ENCODE assay signal across 8 cellular contexts in genomic region chr11:108222686-108223448, GRCh38. TPM values are rescaled to one million over a fixed set of nuclear protein-coding genes. Genes with fewer than 3 reads are reported as not detected.
DNase-seq lines count a peak whose midpoint lies in the region; ATAC-seq and TF ChIP-seq lines count a peak whose summit lies in the region.

ATM (plus strand) TSS chr11:108223067; CDS start chr11:108227625, 4,558 bp downstream.

- peak within 1 kb of the TSS; percentile 95 for H3K4me3 Mint-ChIP-seq in chondrocyte (ENCODE audit: unreplicated experiment)

- DNase-seq in Ammon's horn (ENCODE audit: low spot score) (peak; percentile 99), NCI-H446 treated with DMSO at 0.1 percent for 48 hours (lab: John Stamatoyannopoulos, UW) (peak; percentile 99), chondrocyte (ENCODE audit: low spot score) (peak; percentile 100), kidney glomerular epithelial cell (lab: John Stamatoyannopoulos, UW) (peak; percentile 100)
- DNase-seq in activated CD4-positive, CD25-positive, alpha-beta regulatory T cell treated with anti-CD3 and anti-CD28 coated beads, Interleukin-2, amount 50 U/mL, for 72 hours: peak; percentile 95
- peak; percentile 88 to 97 for DNase-seq in stimulated activated CD4-positive, alpha-beta T cell treated with anti-CD3 and anti-CD28 coated beads, Interleukin-1b, Interleukin-23, amount 100 ng/mL, for 1 hour (ENCODE audit: low read depth in 2 of 2)

- H3K36me3 Mint-ChIP-seq in chondrocyte (ENCODE audit: low read depth): no peaks in the 10 kb centered on the region

- H3K4me1 Mint-ChIP-seq in chondrocyte (ENCODE audit: low read depth): peaks cover 32% of the 10 kb centered on the region

- no peak within 1 kb of the TSS for H3K27ac Mint-ChIP-seq in chondrocyte (ENCODE audit: unreplicated experiment)

- no peaks in the 10 kb centered on the region for H3K9me3 Mint-ChIP-seq in chondrocyte (ENCODE audit: low read depth)

- ATAC-seq in GM19043 (IDR thresholded peaks at IDR 0.05; ENCODE audit: low read depth, unreplicated experiment) (peak; percentile 66), HG03378 (IDR thresholded peaks at IDR 0.05; ENCODE audit: unreplicated experiment) (peak; percentile 78)

- no peaks in the 10 kb centered on the region for H3K27me3 Mint-ChIP-seq in chondrocyte (ENCODE audit: low read depth)

- peak; percentile 85 for TF ChIP-seq CTCF in chondrocyte (IDR thresholded peaks at IDR 0.05)

RNA-seq across cellular contexts. Expression of gene ATM, which starts in this region (rescaled TPM):
- 57.0 to 89.5 TPM (median 59.5 TPM) in 3 replicates for total RNA-seq in chondrocyte

Comparison
In these comparisons a context has a peak if more than half of its experiments do, and no peak if none do; other contexts are left out.
1. Peak in every context shown above with its lines: DNase-seq and ATAC-seq.